Comparison of ENCODE assay signal across 9 cellular contexts in the genomic region with DNA sequence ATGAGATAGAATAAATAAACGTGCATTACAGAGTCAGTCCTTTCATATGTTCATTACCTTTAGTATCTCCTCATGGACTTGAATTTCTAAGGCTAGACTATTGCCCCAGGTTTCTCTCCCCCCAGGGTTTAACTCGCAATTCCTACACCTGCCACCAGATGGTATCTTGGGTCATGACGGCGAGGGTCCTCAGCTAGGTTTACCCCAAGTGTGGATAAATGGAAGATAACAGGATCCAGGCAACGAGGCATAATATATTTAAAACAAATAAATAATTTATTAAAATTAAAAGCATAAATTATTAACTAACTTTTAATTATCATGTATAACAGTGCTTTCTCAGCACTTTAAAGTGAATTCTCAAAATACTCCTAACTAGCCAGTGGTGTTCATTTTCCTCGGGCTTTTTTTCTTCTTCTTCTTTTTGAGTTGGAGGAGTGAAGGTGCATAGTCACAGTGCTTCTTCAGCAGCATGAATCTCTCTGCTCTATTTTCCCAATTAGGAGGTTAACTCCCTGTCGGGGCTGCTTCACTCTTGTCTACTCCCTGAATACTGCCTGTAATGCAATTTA.
A peak's percentile ranks its signal among the peaks of the same experiment; 100 is the strongest.
DNase-seq lines count a peak whose midpoint lies in the region; ATAC-seq and TF ChIP-seq lines count a peak whose summit lies in the region.
"Had no signal": no experiment of that assay in that cellular context is flagged by ENCODE, and none has a peak within 500 bp of the region (broad histone marks: within the 10 kb centered on the region; RNA-seq: fewer than 3 reads in every experiment).

No MANE protein-coding gene starts in this region.

- H3K9me3 ChIP-seq in spleen = no peaks in the 10 kb centered on the region

- no peak for TF ChIP-seq POLR2A in erythroblast (IDR thresholded peaks at IDR 0.05; ENCODE audit: low read length)
- TF ChIP-seq POLR2A in spleen (IDR thresholded peaks at IDR 0.05) = no peak
- no peak for TF ChIP-seq POLR2A in lower leg skin (IDR thresholded peaks at IDR 0.05)

- DNase-seq in 8988T (peak; percentile 28), GM03348 (ENCODE audit: low spot score) (peak; percentile 58), NCI-H2029 (lab: John Stamatoyannopoulos, UW) (peak; percentile 51), erythroblast (lab: John Stamatoyannopoulos, UW) (peak; percentile 16 to 46), spleen (no peak), lower leg skin (ENCODE audit: low spot score in 2 of 2) (no peak)
- DNase-seq in activated CD4-positive, alpha-beta T cell treated with anti-CD3 and anti-CD28 coated beads for 48 hours = peak; percentile 66

- H3K4me3 ChIP-seq in spleen = no peak overlapping the region
- no peak overlapping the region for H3K4me3 ChIP-seq in lower leg skin (ENCODE audit: low read depth, poor library complexity, severe bottlenecking)
- H3K4me3 ChIP-seq: skin epidermis had no signal

- H3K27ac ChIP-seq in spleen = no peak overlapping the region
- H3K27ac ChIP-seq: skin epidermis had no signal

- 28 to 37% (median 34%) methylated on average over 7 of the region's 7 CpGs for WGBS in spleen, 5 donors
- 58 to 66% methylated on average over 7 of the region's 7 CpGs for WGBS in lower leg skin, 2 donors

- H3K36me3 ChIP-seq in spleen = no peaks in the 10 kb centered on the region

- ATAC-seq in HG02642 (IDR thresholded peaks at IDR 0.05; ENCODE audit: poor library complexity, unreplicated experiment) = peak; percentile 88

- TF ChIP-seq CTCF in spleen (IDR thresholded peaks at IDR 0.05 in 8 of 11, conservative IDR thresholded peaks at IDR 0.05 in 3 of 11) (peak in 10 of 11 experiments; percentile 14 to 74 (median 60)), lower leg skin (IDR thresholded peaks at IDR 0.05) (no peak)

- H3K4me1 ChIP-seq in spleen = peaks cover 0 to 3% (median 0%) of the 10 kb centered on the region in 6 donors

- no peaks in the 10 kb centered on the region for H3K27me3 ChIP-seq in spleen (replicated peaks in 1 of 7)

- intact Hi-C loops in spleen (cut with DNase I; ENCODE audit: low total_unique reads) (no loop called here), lower leg skin (cut with DNase I; ENCODE audit: low total_unique reads) (no loop called here)

Comparison
In these comparisons a context has a peak if more than half of its experiments do, and no peak if none do; other contexts are left out.
1. DNase-seq: peak in 8988T (single experiment), GM03348 (single experiment), NCI-H2029 (single experiment), activated CD4-positive, alpha-beta T cell treated with anti-CD3 and anti-CD28 coated beads for 48 hours (single experiment) and erythroblast (2 of 2); none in spleen (single experiment) and lower leg skin (0 of 2).
2. CTCF ChIP-seq: peak in spleen (10 of 11); none in lower leg skin (0 of 3).